ENCODE assay signal across 1 cellular context in genomic region chr12:132489602-132490239, GRCh38.
TF ChIP-seq lines count a peak whose summit lies in the region.

TSS of gene FBRSL1 (plus strand) at chr12:132490151.

TF ChIP-seq in HepG2, 621 proteins besides CTCF, POLR2A, EP300 and RAD21 (continued from another document and continues in another):
- TF ChIP-seq ZEB1 (IDR thresholded peaks at IDR 0.05; ENCODE audit: insufficient replicate concordance, low read depth) (no peak), ZNF563 (CRISPR knock-in tag; IDR thresholded peaks at IDR 0.05) (peak; percentile 54; the same call in 1 of the 2 replicates), GABPA (IDR thresholded peaks at IDR 0.05; ENCODE audit: low read depth, low read length) (no peak), GABPA (CRISPR knock-in tag; IDR thresholded peaks at IDR 0.05; ENCODE audit: low read depth) (peak; percentile 70), SAFB2 (CRISPR knock-in tag; IDR thresholded peaks at IDR 0.05; ENCODE audit: borderline replicate concordance, low read depth) (0 out of 2 replicates have a peak, but pooled peaks have one; percentile 38), ZNF562 (CRISPR knock-in tag; IDR thresholded peaks at IDR 0.05; ENCODE audit: borderline replicate concordance) (no peak), ZNF790 (CRISPR knock-in tag; IDR thresholded peaks at IDR 0.05; ENCODE audit: borderline replicate concordance) (0 out of 2 replicates have a peak, but pooled peaks have one; percentile 40), TBX2 (CRISPR knock-in tag; IDR thresholded peaks at IDR 0.05; ENCODE audit: borderline replicate concordance) (no peak), ARID4A (CRISPR knock-in tag; IDR thresholded peaks at IDR 0.05; ENCODE audit: borderline replicate concordance) (peak; percentile 32; the same call in 1 of the 2 replicates), ZNF121 (CRISPR knock-in tag; IDR thresholded peaks at IDR 0.05) (no peak), ZNF607 (CRISPR knock-in tag; IDR thresholded peaks at IDR 0.05; ENCODE audit: borderline replicate concordance) (0 out of 2 replicates have a peak, but pooled peaks have one; percentile 26), ZKSCAN1 (IDR thresholded peaks at IDR 0.05; ENCODE audit: low read length) (no peak), ZXDC (CRISPR knock-in tag; IDR thresholded peaks at IDR 0.05) (no peak), ZNF574 (CRISPR knock-in tag; IDR thresholded peaks at IDR 0.05) (peak; percentile 18; the same call in 1 of the 2 replicates), ZBTB40 (IDR thresholded peaks at IDR 0.05) (no peak), ZBTB40 (CRISPR knock-in tag; IDR thresholded peaks at IDR 0.05) (no peak), ZBTB7B (CRISPR knock-in tag; IDR thresholded peaks at IDR 0.05) (0 out of 2 replicates have a peak, but pooled peaks have one; percentile 11), RERE (CRISPR knock-in tag; IDR thresholded peaks at IDR 0.05; ENCODE audit: low read depth) (no peak), HOXA3 (CRISPR knock-in tag; IDR thresholded peaks at IDR 0.05) (peak; percentile 40; the same call in 1 of the 2 replicates), ZNF232 (CRISPR knock-in tag; IDR thresholded peaks at IDR 0.05; ENCODE audit: borderline replicate concordance) (no peak), MIER3 (CRISPR knock-in tag; IDR thresholded peaks at IDR 0.05; ENCODE audit: borderline replicate concordance) (no peak), STAT5B (CRISPR knock-in tag; IDR thresholded peaks at IDR 0.05) (no peak), MAZ (IDR thresholded peaks at IDR 0.05; ENCODE audit: borderline replicate concordance, low read depth, low read length) (0 out of 2 replicates have a peak, but pooled peaks have one; percentile 24), MAZ (CRISPR knock-in tag; IDR thresholded peaks at IDR 0.05; ENCODE audit: low read depth) (0 out of 2 replicates have a peak, but pooled peaks have one; percentile 25), PAWR (CRISPR knock-in tag; IDR thresholded peaks at IDR 0.05; ENCODE audit: borderline replicate concordance) (no peak), KLF15 (CRISPR knock-in tag; IDR thresholded peaks at IDR 0.05; ENCODE audit: borderline replicate concordance) (no peak), ELF1 (CRISPR knock-in tag; IDR thresholded peaks at IDR 0.05) (no peak), FOXO1 (CRISPR knock-in tag; IDR thresholded peaks at IDR 0.05) (no peak), MYC (CRISPR knock-in tag; IDR thresholded peaks at IDR 0.05; ENCODE audit: borderline replicate concordance) (0 out of 2 replicates have a peak, but pooled peaks have one; percentile 15), MAF1 (CRISPR knock-in tag; IDR thresholded peaks at IDR 0.05; ENCODE audit: borderline replicate concordance) (no peak), TEAD3 (CRISPR knock-in tag; optimal IDR thresholded peaks at IDR 0.05; ENCODE audit: borderline replicate concordance) (no peak)
